ENCODE assay signal across 19 cellular contexts in the genomic region with DNA sequence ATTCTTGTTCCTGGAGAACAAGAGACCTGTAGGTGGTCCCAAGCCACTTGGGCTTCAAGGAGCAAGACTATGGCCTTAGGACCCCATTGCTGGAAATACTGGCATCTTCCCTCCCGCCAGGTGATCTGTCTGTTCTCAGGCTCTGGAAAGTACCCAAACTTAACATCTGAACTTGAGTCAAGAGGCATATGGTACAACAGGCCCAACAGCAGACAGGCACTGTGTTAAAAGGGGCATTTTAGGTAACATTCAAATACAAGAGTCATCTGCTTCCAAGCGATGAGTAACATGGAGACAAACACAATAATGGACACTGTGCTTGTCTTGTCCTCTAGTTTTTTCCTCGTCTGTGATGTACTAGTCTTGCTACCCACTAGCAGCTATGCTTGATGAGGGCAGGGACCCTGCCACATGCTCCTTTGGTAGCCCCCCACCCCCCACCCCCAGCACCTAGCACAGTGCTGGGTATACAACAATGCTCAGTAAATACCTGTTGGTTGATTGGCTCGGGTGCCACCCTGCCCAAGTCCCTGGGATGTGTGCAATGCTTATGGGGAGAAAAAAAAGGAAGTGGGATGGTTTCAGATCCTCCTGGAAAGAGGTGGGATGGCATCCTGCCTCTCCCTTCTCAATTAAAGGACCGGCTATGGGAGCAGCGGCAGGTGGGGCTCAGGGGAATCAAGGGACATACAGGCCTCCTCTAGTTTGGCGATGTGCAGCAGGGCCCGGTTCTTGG. TPM values are rescaled to one million over a fixed set of nuclear protein-coding genes. Genes with fewer than 3 reads are reported as not detected.
DNase-seq lines count a peak whose midpoint lies in the region; ATAC-seq and TF ChIP-seq lines count a peak whose summit lies in the region.
"Had no signal": no experiment of that assay in that cellular context is flagged by ENCODE, and none has a peak within 500 bp of the region (broad histone marks: within the 10 kb centered on the region; RNA-seq: fewer than 3 reads in every experiment).

No MANE protein-coding gene starts in this region.

- H3K9ac ChIP-seq in adipocyte (ENCODE audit: low read length): peak overlapping the region; percentile 1
- H3K9ac ChIP-seq: BLaER1 treated with 17β-estradiol and CSF1 and Interleukin-3, amounts not matched to agents 10 nM and 100 nM; GM23248; KMS-11 had no signal

- H3K36me3 Mint-ChIP-seq in chondrocyte (ENCODE audit: low read depth): peaks cover 30% of the 10 kb centered on the region

- peaks cover 7% of the 10 kb centered on the region for H3K4me1 ChIP-seq in adipocyte (ENCODE audit: control insufficient read depth, insufficient read depth, low read length)
- H3K4me1 ChIP-seq: HAP-1 had no signal

- H3K4me3 Mint-ChIP-seq in chondrocyte (ENCODE audit: unreplicated experiment): no peak overlapping the region

- DNase-seq in CD1c-positive myeloid dendritic cell (ENCODE audit: extremely low spot score): peak; percentile 56
- DNase-seq in GM13976 (ENCODE audit: low spot score): peak; percentile 22
- no peak for DNase-seq in adipocyte (ENCODE audit: low read depth)
- peak; percentile 2 for DNase-seq in hepatic stellate cell (ENCODE audit: low spot score)
- no peak for DNase-seq in chondrocyte (ENCODE audit: low spot score)
- DNase-seq: GDM1, NCI-H1048, NCI-H1436, NCI-H2029, NCI-H345, NCI-H524 treated with DMSO at 0.1 percent for 48 hours, PC-9 had no signal

- H3K9me3 ChIP-seq in adipocyte (ENCODE audit: control insufficient read depth, low read length): no peaks in the 10 kb centered on the region
- H3K9me3 ChIP-seq: BLaER1 treated with 17β-estradiol and CSF1 and Interleukin-3, amounts not matched to agents 10 nM and 100 nM; HAP-1; SJCRH30 had no signal

- H3K27ac Mint-ChIP-seq in chondrocyte (ENCODE audit: unreplicated experiment): no peak overlapping the region

- ATAC-seq in HG02571 (IDR thresholded peaks at IDR 0.05; ENCODE audit: unreplicated experiment) (no peak), HG03139 (IDR thresholded peaks at IDR 0.05; ENCODE audit: unreplicated experiment) (no peak)

- peaks cover 11% of the 10 kb centered on the region for H3K4me1 Mint-ChIP-seq in chondrocyte (ENCODE audit: low read depth)

- H3K27me3 ChIP-seq in adipocyte (replicated peaks; ENCODE audit: control insufficient read depth, insufficient read depth, low read length): no peaks in the 10 kb centered on the region
- H3K27me3 ChIP-seq: BLaER1 treated with 17β-estradiol and CSF1 and Interleukin-3, amounts not matched to agents 10 nM and 100 nM; SJCRH30 had no signal

- in situ Hi-C loops in GM13976 (cut with MboI; ENCODE audit: low sequenced_read_pairs, unreplicated experiment): no loop called here

- TF ChIP-seq CTCF in GM13976 (IDR thresholded peaks at IDR 0.05; ENCODE audit: borderline replicate concordance, control extremely low read depth, extremely low read depth, insufficient read depth, missing control alignments) (no peak), chondrocyte (IDR thresholded peaks at IDR 0.05) (no peak)

- peaks cover 47% of the 10 kb centered on the region for H3K36me3 ChIP-seq in adipocyte (ENCODE audit: control insufficient read depth, insufficient read depth, low read length, severe bottlenecking)

- no peaks in the 10 kb centered on the region for H3K9me3 Mint-ChIP-seq in chondrocyte (ENCODE audit: low read depth)

- no peaks in the 10 kb centered on the region for H3K27me3 Mint-ChIP-seq in chondrocyte (ENCODE audit: low read depth)

- H3K4me3 ChIP-seq in adipocyte (ENCODE audit: low read length): no peak overlapping the region
- H3K4me3 ChIP-seq: BLaER1 treated with 17β-estradiol and CSF1 and Interleukin-3, amounts not matched to agents 10 nM and 100 nM; GM23248; HAP-1; PC-9; SJCRH30 had no signal

RNA-seq across cellular contexts. Expression of gene CSF3, which starts 19.4 kb away (rescaled TPM):
- not detected in 3 replicates for total RNA-seq in chondrocyte
- total RNA-seq: GM23248, PC-9 had no signal

RNA-seq across cellular contexts. Expression of gene MED24, which starts 19.6 kb away (rescaled TPM):
- total RNA-seq in chondrocyte: 54.4 to 94.3 TPM (median 57.7 TPM) in 3 replicates

RNA-seq across cellular contexts. Expression of gene THRA, which starts 28.2 kb away (rescaled TPM):
- total RNA-seq in chondrocyte: 31.9 to 46.6 TPM (median 34.7 TPM) in 3 replicates

RNA-seq across cellular contexts. Expression of gene PSMD3, which starts 54.0 kb away (rescaled TPM):
- 83.6 to 101 TPM (median 86.9 TPM) in 3 replicates for total RNA-seq in chondrocyte

Comparison
In these comparisons a context has a peak if more than half of its experiments do, and no peak if none do; other contexts are left out.
1. DNase-seq: peak in CD1c-positive myeloid dendritic cell (single experiment), GM13976 (single experiment) and hepatic stellate cell (single experiment); none in adipocyte (single experiment) and chondrocyte (single experiment).